33 cellular contexts compared by ENCODE assay signal in the genomic region with DNA sequence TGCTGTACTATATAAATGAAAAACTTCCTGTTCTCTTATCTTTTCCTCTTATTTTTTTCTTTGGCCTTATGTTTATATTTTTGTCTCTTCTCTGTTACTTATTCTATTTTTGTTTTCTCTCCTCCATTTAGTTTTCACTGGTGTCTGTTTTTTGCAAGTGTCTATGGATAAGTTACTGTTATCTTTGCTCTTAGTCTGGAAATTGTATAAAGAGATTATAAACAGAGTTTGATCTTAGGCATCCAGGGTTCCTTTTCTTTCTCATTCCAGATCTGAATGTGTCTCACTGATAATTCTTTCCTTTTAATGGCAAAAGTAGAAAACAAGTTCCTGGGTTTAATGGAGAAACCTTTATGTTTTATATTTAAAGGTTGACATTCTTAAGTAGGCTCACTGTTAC.
"Had no signal": no experiment of that assay in that cellular context is flagged by ENCODE, and none has a peak within 500 bp of the region (broad histone marks: within the 10 kb centered on the region; RNA-seq: fewer than 3 reads in every experiment).

No MANE protein-coding gene starts in this region.

- H3K4me1 ChIP-seq: adrenal gland, breast epithelium had no signal

- H3K27ac ChIP-seq: adrenal gland, body of pancreas, brain microvascular endothelial cell, breast epithelium, VCaP had no signal

- H3K4me3 Mint-ChIP-seq: activated B cell treated with CpG ODN at 0.5 μM for 24 hours; activated CD4-positive, alpha-beta memory T cell treated with anti-CD3 and anti-CD28 coated beads, Interleukin-2, amount 10 ng/mL, durations not matched to agents 7 days and 5 days; activated CD4-positive, alpha-beta T cell treated with anti-CD3 and anti-CD28 coated beads, Interleukin-2, amount 10 ng/mL, durations not matched to agents 24 days and 14 days; activated CD8-positive, alpha-beta memory T cell treated with anti-CD3 and anti-CD28 coated beads, Interleukin-2, amount 10 ng/mL, durations not matched to agents 7 days and 5 days; activated CD8-positive, alpha-beta T cell treated with anti-CD3 and anti-CD28 coated beads, Interleukin-2, amount 10 ng/mL, durations not matched to agents 7 days and 5 days; activated naive CD4-positive, alpha-beta T cell treated with anti-CD3 and anti-CD28 coated beads for 36 hours; activated naive CD8-positive, alpha-beta T cell treated with anti-CD3 and anti-CD28 coated beads for 36 hours; activated T-cell treated with anti-CD3 and anti-CD28 coated beads, Interleukin-2, amount 50 U/mL, for 24 hours; T-helper 1 cell treated with Interleukin-12 subunit alpha and Interleukin-12 subunit beta and Interleukin-4 antibody, amounts not matched to agents 30 μg/mL and 1 μg/mL, for 36 hours; T-helper 2 cell treated with Interferon-gamma antibody and Interleukin-4, amounts not matched to agents 5 μg/mL and 100 μg/mL, for 36 hours had no signal

- DNase-seq: activated B cell treated with CpG ODN at 0.5 μM for 24 hours; activated CD4-positive, alpha-beta memory T cell treated with anti-CD3 and anti-CD28 coated beads, Interleukin-2, amount 10 ng/mL, durations not matched to agents 7 days and 5 days; activated CD4-positive, alpha-beta T cell treated with anti-CD3 and anti-CD28 coated beads for 4 hours; activated CD4-positive, alpha-beta T cell treated with anti-CD3 and anti-CD28 coated beads, Interleukin-2, amount 10 ng/mL, durations not matched to agents 24 days and 14 days; activated CD4-positive, alpha-beta T cell treated with anti-CD3 and anti-CD28 coated beads, Interleukin-2, amount 50 U/mL, for 48 hours; activated CD4-positive, CD25-positive, alpha-beta regulatory T cell treated with anti-CD3 and anti-CD28 coated beads, Interleukin-2, amount 50 U/mL, for 72 hours; activated CD8-positive, alpha-beta memory T cell treated with anti-CD3 and anti-CD28 coated beads for 24 hours; activated CD8-positive, alpha-beta memory T cell treated with anti-CD3 and anti-CD28 coated beads, Interleukin-2, amount 10 ng/mL, durations not matched to agents 7 days and 5 days; activated CD8-positive, alpha-beta memory T cell treated with anti-CD3 and anti-CD28 coated beads, Interleukin-2, amount 50 U/mL, for 48 hours; activated CD8-positive, alpha-beta T cell treated with anti-CD3 and anti-CD28 coated beads, Interleukin-2, amount 10 ng/mL, durations not matched to agents 7 days and 5 days; activated effector memory CD4-positive, alpha-beta T cell treated with anti-CD3 and anti-CD28 coated beads, Interleukin-2, amount 50 U/mL, for 16 hours; activated gamma-delta T cell treated with Interleukin-2 at 50 U/mL for 16 hours; activated naive CD4-positive, alpha-beta T cell; activated naive CD4-positive, alpha-beta T cell treated with anti-CD3 and anti-CD28 coated beads for 36 hours; activated naive CD4-positive, alpha-beta T cell treated with anti-CD3 and anti-CD28 coated beads, Interleukin-2, amount 50 U/mL, for 16 hours; activated naive CD8-positive, alpha-beta T cell treated with anti-CD3 and anti-CD28 coated beads for 36 hours; activated T-cell treated with anti-CD3 and anti-CD28 coated beads, Interleukin-2, amount 50 U/mL, for 24 hours; adrenal gland; amniotic stem cell; aorta; body of pancreas; brain microvascular endothelial cell; central memory CD4-positive, alpha-beta T cell; T-helper 1 cell; T-helper 2 cell; T-helper 9 cell had no signal

- FAIRE-seq: astrocyte, TTC549 had no signal

- H3K9me3 ChIP-seq: body of pancreas, breast epithelium had no signal

- H3K27me3 ChIP-seq: adrenal gland, body of pancreas, brain microvascular endothelial cell, breast epithelium had no signal

- H3K27ac Mint-ChIP-seq: activated B cell treated with CpG ODN at 0.5 μM for 24 hours; activated CD4-positive, alpha-beta memory T cell treated with anti-CD3 and anti-CD28 coated beads, Interleukin-2, amount 10 ng/mL, durations not matched to agents 7 days and 5 days; activated CD4-positive, alpha-beta T cell treated with anti-CD3 and anti-CD28 coated beads, Interleukin-2, amount 10 ng/mL, durations not matched to agents 24 days and 14 days; activated CD8-positive, alpha-beta memory T cell treated with anti-CD3 and anti-CD28 coated beads, Interleukin-2, amount 10 ng/mL, durations not matched to agents 7 days and 5 days; activated CD8-positive, alpha-beta T cell treated with anti-CD3 and anti-CD28 coated beads, Interleukin-2, amount 10 ng/mL, durations not matched to agents 7 days and 5 days; activated naive CD4-positive, alpha-beta T cell treated with anti-CD3 and anti-CD28 coated beads for 36 hours; activated naive CD4-positive, alpha-beta T cell treated with anti-CD3 and anti-CD28 coated beads, Interleukin-2, amount 50 U/mL, for 72 hours; activated naive CD8-positive, alpha-beta T cell treated with anti-CD3 and anti-CD28 coated beads for 36 hours; activated T-cell treated with anti-CD3 and anti-CD28 coated beads, Interleukin-2, amount 50 U/mL, for 24 hours; T-helper 1 cell treated with Interleukin-12 subunit alpha and Interleukin-12 subunit beta and Interleukin-4 antibody, amounts not matched to agents 30 μg/mL and 1 μg/mL, for 36 hours; T-helper 2 cell treated with Interferon-gamma antibody and Interleukin-4, amounts not matched to agents 5 μg/mL and 100 μg/mL, for 36 hours had no signal

- H3K27me3 Mint-ChIP-seq: activated B cell treated with CpG ODN at 0.5 μM for 24 hours; activated CD4-positive, alpha-beta memory T cell treated with anti-CD3 and anti-CD28 coated beads, Interleukin-2, amount 10 ng/mL, durations not matched to agents 7 days and 5 days; activated CD4-positive, alpha-beta T cell treated with anti-CD3 and anti-CD28 coated beads, Interleukin-2, amount 10 ng/mL, durations not matched to agents 24 days and 14 days; activated CD8-positive, alpha-beta memory T cell treated with anti-CD3 and anti-CD28 coated beads, Interleukin-2, amount 10 ng/mL, durations not matched to agents 7 days and 5 days; activated naive CD8-positive, alpha-beta T cell treated with anti-CD3 and anti-CD28 coated beads for 36 hours; activated T-cell treated with anti-CD3 and anti-CD28 coated beads, Interleukin-2, amount 50 U/mL, for 24 hours had no signal

- ATAC-seq: activated CD8-positive, alpha-beta memory T cell treated with anti-CD3 and anti-CD28 coated beads, Interleukin-2, amount 10 ng/mL, durations not matched to agents 7 days and 5 days; activated CD8-positive, alpha-beta T cell treated with anti-CD3 and anti-CD28 coated beads, Interleukin-2, amount 10 ng/mL, durations not matched to agents 7 days and 5 days; activated naive CD4-positive, alpha-beta T cell treated with anti-CD3 and anti-CD28 coated beads, Interleukin-2, amount 50 U/mL, for 72 hours; body of pancreas had no signal

- H3K36me3 ChIP-seq: adrenal gland, breast epithelium had no signal

- H3K4me3 ChIP-seq: adrenal gland, body of pancreas, breast epithelium had no signal
